ENCODE assay signal across 19 cellular contexts in genomic region chr2:133970641-133971040, GRCh38.
"Had no signal": no experiment of that assay in that cellular context is flagged by ENCODE, and none has a peak within 500 bp of the region (broad histone marks: within the 10 kb centered on the region; RNA-seq: fewer than 3 reads in every experiment).

No MANE protein-coding gene starts in this region.

- H3K4me2 ChIP-seq: hepatocyte had no signal

- H2AFZ ChIP-seq: hepatocyte had no signal

- H3K79me2 ChIP-seq: hepatocyte had no signal

- H3K27me3 ChIP-seq: colonic mucosa, esophagus muscularis mucosa, gastroesophageal sphincter, heart left ventricle, left lung had no signal

- H3K36me3 Mint-ChIP-seq: mesothelial cell of epicardium, naive B cell had no signal

- H3K4me3 Mint-ChIP-seq: dendritic cell treated with granulocyte-macrophage colony-stimulating factor and Interleukin-4, amounts not matched to agents 40 ng/mL and 50 ng/mL, for 4 days; effector memory CD8-positive, alpha-beta T cell; mesothelial cell of epicardium; naive B cell had no signal

- H3K27ac ChIP-seq: colonic mucosa, esophagus muscularis mucosa, foreskin keratinocyte, gastroesophageal sphincter, heart left ventricle, hepatocyte, left lung, lower lobe of right lung had no signal

- H3K36me3 ChIP-seq: colonic mucosa, esophagus muscularis mucosa, gastroesophageal sphincter, heart left ventricle, left lung, lower lobe of right lung had no signal

- H3K4me1 ChIP-seq: colonic mucosa, foreskin keratinocyte, left lung, lower lobe of right lung had no signal

- DNase-seq: colonic mucosa; cortex of kidney; effector CD8-positive, alpha-beta T cell; effector memory CD8-positive, alpha-beta T cell; foreskin keratinocyte; heart left ventricle; hypothalamus; left cardiac atrium; left lung; left ventricle myocardium superior; lower lobe of right lung; mesenchymal stem cell; mucosa of descending colon; naive B cell had no signal

- H3K4me1 Mint-ChIP-seq: mesothelial cell of epicardium had no signal

- H3K27ac Mint-ChIP-seq: dendritic cell treated with granulocyte-macrophage colony-stimulating factor and Interleukin-4, amounts not matched to agents 40 ng/mL and 50 ng/mL, for 4 days; effector memory CD8-positive, alpha-beta T cell; mesothelial cell of epicardium had no signal

- H3K9me3 Mint-ChIP-seq: dendritic cell treated with granulocyte-macrophage colony-stimulating factor and Interleukin-4, amounts not matched to agents 40 ng/mL and 50 ng/mL, for 4 days; effector memory CD8-positive, alpha-beta T cell; mesothelial cell of epicardium had no signal

- ATAC-seq: effector memory CD8-positive, alpha-beta T cell; foreskin keratinocyte; gastroesophageal sphincter; heart left ventricle; left cardiac atrium; left lung; left ventricle myocardium superior; lower lobe of right lung; mucosa of descending colon had no signal

- H3K4me3 ChIP-seq: colonic mucosa, esophagus muscularis mucosa, gastroesophageal sphincter, heart left ventricle, hepatocyte, left lung, lower lobe of right lung, mucosa of descending colon had no signal

- H3K9me3 ChIP-seq: colonic mucosa, esophagus muscularis mucosa, gastroesophageal sphincter, heart left ventricle, left lung, lower lobe of right lung, mucosa of descending colon had no signal
